Comparison of ENCODE assay signal across 21 cellular contexts in genomic region chr1:169630006-169630405, GRCh38. TPM values are rescaled to one million over a fixed set of nuclear protein-coding genes. Genes with fewer than 3 reads are reported as not detected.
DNase-seq lines count a peak whose midpoint lies in the region; ATAC-seq and TF ChIP-seq lines count a peak whose summit lies in the region.
"Had no signal": no experiment of that assay in that cellular context is flagged by ENCODE, and none has a peak within 500 bp of the region (broad histone marks: within the 10 kb centered on the region; RNA-seq: fewer than 3 reads in every experiment).

Gene SELP, minus strand, starts transcription at chr1:169630124. Its CDS starts 50 bp downstream, at chr1:169630074.

- WGBS in mesenchymal stem cell, result 70% methylated on average over 1 of the region's 1 CpG
- WGBS in tibial nerve, 2 donors, result 68 to 79% methylated on average over 1 of the region's 1 CpG

- H3K18ac ChIP-seq in mesenchymal stem cell (ENCODE audit: low read depth in 1 of 2, low read length in 2 of 2), result no peak within 1 kb of the TSS

- H3K4me1 ChIP-seq in mesenchymal stem cell (ENCODE audit: control insufficient read depth, insufficient read depth, low read depth, low read length), result no peaks in the 10 kb centered on the region
- no peaks in the 10 kb centered on the region for H3K4me1 ChIP-seq in tibial nerve
- H3K4me1 ChIP-seq: prostate gland had no signal

- H3K36me3 Mint-ChIP-seq in activated naive CD8-positive, alpha-beta T cell, result peaks cover 9% of the 10 kb centered on the region
- peaks cover 19% of the 10 kb centered on the region for H3K36me3 Mint-ChIP-seq in activated naive CD8-positive, alpha-beta T cell treated with anti-CD3 and anti-CD28 coated beads for 36 hours

- TF ChIP-seq CTCF in choroid plexus epithelial cell (conservative IDR thresholded peaks at IDR 0.05; ENCODE audit: low read depth, low read length) (no peak), tibial nerve (IDR thresholded peaks at IDR 0.05) (no peak)

- no peak for TF ChIP-seq POLR2A in tibial nerve (IDR thresholded peaks at IDR 0.05)

- H3K23ac ChIP-seq in mesenchymal stem cell (ENCODE audit: low read length in 2 of 2), result no peak within 1 kb of the TSS

- peak within 1 kb of the TSS; percentile 41 for H3K27ac Mint-ChIP-seq in activated naive CD8-positive, alpha-beta T cell
- no peak within 1 kb of the TSS for H3K27ac Mint-ChIP-seq in activated naive CD8-positive, alpha-beta T cell treated with anti-CD3 and anti-CD28 coated beads for 36 hours
- H3K27ac Mint-ChIP-seq: stimulated activated memory B cell treated with anti-CD40 and anti-IgM and Interleukin-4, amounts not matched to agents 10 μg/mL and 1 μg/mL and 100 μg/mL, for 72 hours had no signal

- H4K91ac ChIP-seq in mesenchymal stem cell (ENCODE audit: low read length), result no peak within 1 kb of the TSS

- H3K14ac ChIP-seq in mesenchymal stem cell (ENCODE audit: low read length in 2 of 2), result no peak within 1 kb of the TSS

- no peak within 1 kb of the TSS for H2BK5ac ChIP-seq in mesenchymal stem cell (ENCODE audit: low read depth, low read length, poor library complexity, severe bottlenecking)

- H2AFZ ChIP-seq in mesenchymal stem cell (ENCODE audit: low read depth, low read length), result no peak within 1 kb of the TSS

- ATAC-seq in HG02970 (IDR thresholded peaks at IDR 0.05; ENCODE audit: low FRiP score, unreplicated experiment) (no peak), HG03432 (IDR thresholded peaks at IDR 0.05; ENCODE audit: unreplicated experiment) (no peak)
- ATAC-seq: left lobe of liver; natural killer cell treated with Interleukin-12 subunit alpha and Interleukin-12 subunit beta and Interleukin-15 and Interleukin-18, amount 100 ng/mL, for 72 hours; stimulated activated memory B cell treated with anti-CD40 and anti-IgM and Interleukin-4, amounts not matched to agents 10 μg/mL and 1 μg/mL and 100 μg/mL, for 72 hours had no signal

- H3K79me1 ChIP-seq in mesenchymal stem cell (replicated peaks; ENCODE audit: low read length, poor library complexity, severe bottlenecking), result no peaks in the 10 kb centered on the region

- H4K8ac ChIP-seq in mesenchymal stem cell (ENCODE audit: low read length), result no peak within 1 kb of the TSS

- H3K36me3 ChIP-seq in mesenchymal stem cell (ENCODE audit: control insufficient read depth in 1 of 2, insufficient read depth in 2 of 2, low read depth in 1 of 2, low read length in 2 of 2) (no peaks in the 10 kb centered on the region), tibial nerve (no peaks in the 10 kb centered on the region)
- H3K36me3 ChIP-seq: prostate gland, thoracic aorta had no signal

- H3K9me3 Mint-ChIP-seq in activated naive CD8-positive, alpha-beta T cell (ENCODE audit: low read depth), result no peaks in the 10 kb centered on the region
- H3K9me3 Mint-ChIP-seq in activated naive CD8-positive, alpha-beta T cell treated with anti-CD3 and anti-CD28 coated beads for 36 hours, result peaks cover 18% of the 10 kb centered on the region

- H3K4me3 ChIP-seq in choroid plexus epithelial cell (ENCODE audit: low read depth, low read length), result no peak within 1 kb of the TSS
- no peak within 1 kb of the TSS for H3K4me3 ChIP-seq in mesenchymal stem cell (ENCODE audit: insufficient read depth in 1 of 2, low read depth in 1 of 2, low read length in 2 of 2)
- no peak within 1 kb of the TSS for H3K4me3 ChIP-seq in tibial nerve
- H3K4me3 ChIP-seq: coronary artery, prostate gland, thoracic aorta had no signal

- no peak within 1 kb of the TSS for H3K4me2 ChIP-seq in mesenchymal stem cell (ENCODE audit: low read length, poor library complexity, severe bottlenecking)

- no peaks in the 10 kb centered on the region for H3K27me3 Mint-ChIP-seq in activated naive CD8-positive, alpha-beta T cell
- H3K27me3 Mint-ChIP-seq in activated naive CD8-positive, alpha-beta T cell treated with anti-CD3 and anti-CD28 coated beads for 36 hours, result no peaks in the 10 kb centered on the region
- H3K27me3 Mint-ChIP-seq: natural killer cell treated with Interleukin-12 subunit alpha and Interleukin-12 subunit beta and Interleukin-15 and Interleukin-18, amount 100 ng/mL, for 72 hours; stimulated activated memory B cell treated with anti-CD40 and anti-IgM and Interleukin-4, amounts not matched to agents 10 μg/mL and 1 μg/mL and 100 μg/mL, for 72 hours had no signal

- H2AK5ac ChIP-seq in mesenchymal stem cell (ENCODE audit: low read length, severe bottlenecking), result no peak within 1 kb of the TSS

- H3K27me3 ChIP-seq in mesenchymal stem cell (ENCODE audit: control insufficient read depth in 1 of 2, insufficient read depth in 1 of 2, low read length in 2 of 2), result peaks cover 0 to 4% of the 10 kb centered on the region in 2 experiments
- H3K27me3 ChIP-seq in tibial nerve, result no peaks in the 10 kb centered on the region

- DNase-seq in activated naive CD8-positive, alpha-beta T cell treated with anti-CD3 and anti-CD28 coated beads for 36 hours, result no peak
- DNase-seq in choroid plexus epithelial cell (ENCODE audit: low read depth) (peak; percentile 47), mesenchymal stem cell (peak; percentile 71), tibial nerve (ENCODE audit: low spot score in 2 of 2) (no peak), GDM1 (lab: John Stamatoyannopoulos, UW) (no peak)
- DNase-seq: activated CD4-positive, alpha-beta T cell treated with anti-CD3 and anti-CD28 coated beads for 1 hour; activated gamma-delta T cell; C1 segment of cervical spinal cord; foreskin melanocyte; NCI-H1417 treated with DMSO at 0.1 percent for 48 hours; NCI-H2171; T1000 had no signal

- peaks cover 25% of the 10 kb centered on the region for H3K9me3 ChIP-seq in mesenchymal stem cell (ENCODE audit: control insufficient read depth, low read length)
- peaks cover 0 to 22% (median 7%) of the 10 kb centered on the region in 4 donors for H3K9me3 ChIP-seq in tibial nerve
- H3K9me3 ChIP-seq: prostate gland had no signal

- no peak within 1 kb of the TSS for H2BK12ac ChIP-seq in mesenchymal stem cell (ENCODE audit: low read length in 2 of 2)

- no peak within 1 kb of the TSS for H3K9ac ChIP-seq in mesenchymal stem cell (ENCODE audit: low read length)

- H2BK120ac ChIP-seq in mesenchymal stem cell (ENCODE audit: low read depth, low read length), result no peak within 1 kb of the TSS

- peaks cover 64% of the 10 kb centered on the region for H3K4me1 Mint-ChIP-seq in activated naive CD8-positive, alpha-beta T cell (ENCODE audit: low read depth)
- peaks cover 41% of the 10 kb centered on the region for H3K4me1 Mint-ChIP-seq in activated naive CD8-positive, alpha-beta T cell treated with anti-CD3 and anti-CD28 coated beads for 36 hours
- H3K4me1 Mint-ChIP-seq: stimulated activated memory B cell treated with anti-CD40 and anti-IgM and Interleukin-4, amounts not matched to agents 10 μg/mL and 1 μg/mL and 100 μg/mL, for 72 hours had no signal

- no peak within 1 kb of the TSS for H2BK15ac ChIP-seq in mesenchymal stem cell (ENCODE audit: low read depth, poor library complexity, severe bottlenecking)

- no peak within 1 kb of the TSS for H3K4ac ChIP-seq in mesenchymal stem cell (ENCODE audit: low read depth in 1 of 2, low read length in 2 of 2)

- peak in 1 of 2 donors; percentile 17 for TF ChIP-seq EP300 in tibial nerve (IDR thresholded peaks at IDR 0.05)

- no peak within 1 kb of the TSS for H3K4me3 Mint-ChIP-seq in activated naive CD8-positive, alpha-beta T cell
- no peak within 1 kb of the TSS for H3K4me3 Mint-ChIP-seq in activated naive CD8-positive, alpha-beta T cell treated with anti-CD3 and anti-CD28 coated beads for 36 hours
- H3K4me3 Mint-ChIP-seq: natural killer cell treated with Interleukin-12 subunit alpha and Interleukin-12 subunit beta and Interleukin-15 and Interleukin-18, amount 100 ng/mL, for 72 hours; stimulated activated memory B cell treated with anti-CD40 and anti-IgM and Interleukin-4, amounts not matched to agents 10 μg/mL and 1 μg/mL and 100 μg/mL, for 72 hours had no signal

- H3K27ac ChIP-seq in mesenchymal stem cell (ENCODE audit: low read length, poor library complexity, severe bottlenecking) (no peak within 1 kb of the TSS), tibial nerve (peak within 1 kb of the TSS in 2 of 4 donors; percentile 42 to 55)
- H3K27ac ChIP-seq: prostate gland, thoracic aorta had no signal

RNA-seq across cellular contexts. Expression of gene SELP, which starts in this region (rescaled TPM):
- total RNA-seq in activated naive CD8-positive, alpha-beta T cell treated with anti-CD3 and anti-CD28 coated beads for 36 hours, result 1 to 10 TPM in 1 of 2 experiments, under 1 TPM in 1; 0.42 to 1.1 TPM
- polyA plus RNA-seq in mesenchymal stem cell (2013, experiment 1 of 2), result 9.2 TPM
- 9.6 TPM for polyA plus RNA-seq in mesenchymal stem cell (2013, experiment 2 of 2)
- total RNA-seq in tibial nerve, result 10 to 100 TPM in 3 of 4 donors, 1 to 10 TPM in 1; 2.3 to 30.3 (median 14.8) TPM
- total RNA-seq: natural killer cell treated with Interleukin-12 subunit alpha and Interleukin-12 subunit beta and Interleukin-15 and Interleukin-18, amount 100 ng/mL, for 72 hours had no signal

Comparison
In these comparisons a context has a peak if more than half of its experiments do, and no peak if none do; other contexts are left out.
1. DNase-seq: peak in choroid plexus epithelial cell (single experiment) and mesenchymal stem cell (single experiment); none in activated naive CD8-positive, alpha-beta T cell treated with anti-CD3 and anti-CD28 coated beads for 36 hours (single experiment), tibial nerve (0 of 2) and GDM1 (single experiment).